8 cellular contexts compared by ENCODE assay signal in the genomic region with DNA sequence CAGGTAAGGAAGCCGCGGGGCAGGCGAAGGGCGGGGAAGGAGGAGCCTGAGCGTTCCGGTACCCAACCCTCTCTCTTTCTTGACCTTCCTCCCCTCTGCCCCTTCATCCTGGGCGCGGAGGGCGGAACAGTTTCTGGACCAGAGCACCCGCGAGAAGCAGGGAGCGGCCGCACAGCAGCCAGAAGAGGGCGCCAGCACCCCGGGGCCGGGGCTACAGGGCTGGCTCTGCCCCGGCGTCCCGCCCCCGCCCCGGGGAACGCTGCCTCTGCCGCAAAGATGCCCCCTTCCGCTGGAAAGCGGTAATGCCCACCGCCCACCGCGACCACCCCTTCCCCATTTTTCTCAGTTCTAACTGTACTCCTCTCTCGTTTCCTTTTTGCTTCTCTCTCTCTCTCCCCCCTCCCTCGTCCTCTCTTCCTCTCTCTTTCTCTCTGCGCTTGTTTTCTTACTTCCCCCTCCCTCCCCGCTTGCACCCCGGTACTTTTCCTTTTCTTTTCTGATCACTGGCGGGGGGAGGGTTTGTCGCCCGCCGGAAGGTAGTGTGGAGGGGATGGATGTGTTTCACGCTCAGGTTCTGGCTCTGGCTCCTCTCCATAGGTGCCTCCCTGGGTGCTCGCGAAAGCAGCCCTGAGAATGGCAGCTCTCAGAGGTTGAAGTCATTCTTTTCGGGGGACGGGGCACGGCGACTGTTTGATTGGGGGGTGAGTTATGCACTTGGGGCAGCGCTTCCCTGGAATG. TPM values are rescaled to one million over a fixed set of nuclear protein-coding genes. Genes with fewer than 3 reads are reported as not detected.
A peak's percentile ranks its signal among the peaks of the same experiment; 100 is the strongest.
DNase-seq lines count a peak whose midpoint lies in the region; ATAC-seq, FAIRE-seq and TF ChIP-seq lines count a peak whose summit lies in the region.

No MANE protein-coding gene starts in this region.

- peak overlapping the region; percentile 98 for H2AFZ ChIP-seq in endothelial cell of umbilical vein (ENCODE audit: low read depth, low read length)

- peak; percentile 48 for FAIRE-seq in endothelial cell of umbilical vein (lab: Jason Lieb, UNC)

- peaks cover 35% of the 10 kb centered on the region for H3K36me3 Mint-ChIP-seq in activated CD8-positive, alpha-beta memory T cell treated with anti-CD3 and anti-CD28 coated beads, Interleukin-2, amount 10 ng/mL, durations not matched to agents 7 days and 5 days

- H4K20me1 ChIP-seq in endothelial cell of umbilical vein (replicated peaks; ENCODE audit: control insufficient read depth, extremely low read depth, insufficient read depth, low read length) = no peaks in the 10 kb centered on the region

- H3K9me3 Mint-ChIP-seq in activated CD8-positive, alpha-beta memory T cell treated with anti-CD3 and anti-CD28 coated beads, Interleukin-2, amount 10 ng/mL, durations not matched to agents 7 days and 5 days (ENCODE audit: low read depth) = peaks cover 4% of the 10 kb centered on the region

- H3K79me2 ChIP-seq in endothelial cell of umbilical vein (ENCODE audit: control insufficient read depth, insufficient read depth, low read length) = no peaks in the 10 kb centered on the region

- peak; percentile 83 to 91 for TF ChIP-seq CTCF in endothelial cell of umbilical vein (IDR thresholded peaks at IDR 0.05; ENCODE audit: extremely low read depth in 1 of 2, insufficient read depth in 1 of 2, low read depth in 1 of 2, low read length in 2 of 2)

- H3K27me3 Mint-ChIP-seq in activated CD8-positive, alpha-beta memory T cell treated with anti-CD3 and anti-CD28 coated beads, Interleukin-2, amount 10 ng/mL, durations not matched to agents 7 days and 5 days = peaks cover 12% of the 10 kb centered on the region

- peaks cover 60% of the 10 kb centered on the region for H3K4me1 Mint-ChIP-seq in activated CD8-positive, alpha-beta memory T cell treated with anti-CD3 and anti-CD28 coated beads, Interleukin-2, amount 10 ng/mL, durations not matched to agents 7 days and 5 days

- dilution Hi-C loops in endothelial cell of umbilical vein (cut with MboI; ENCODE audit: extremely low pct_ligation_motif_present, low sequenced_read_pairs) = no loop called here

- no peaks in the 10 kb centered on the region for H3K36me3 ChIP-seq in endothelial cell of umbilical vein (ENCODE audit: control insufficient read depth in 2 of 2, extremely low read depth in 1 of 2, insufficient read depth in 2 of 2, low read length in 2 of 2)

- intact Hi-C loops in endothelial cell of umbilical vein (cut with micrococcal nuclease) = loop anchor here (1.0 to 2.0 kb wide), 4 partner anchors 19 to 1232 kb away; no protein-coding TSS in a partner anchor

- POLR2A ChIA-PET in endothelial cell of umbilical vein (lab: Charles Lee) = no interaction called here

- CTCF ChIA-PET in activated CD8-positive, alpha-beta memory T cell treated with anti-CD3 and anti-CD28 coated beads, Interleukin-2, amount 10 ng/mL, durations not matched to agents 7 days and 5 days (lab: Charles Lee) = interaction anchor here (0.7 to 8.8 kb wide), 31 partner anchors 10 to 267 kb away, joined by 3 to 135 read pairs (median 4); partner anchors contain the start of genes ANTXR2 and PRDM8
- CTCF ChIA-PET in endothelial cell of umbilical vein (lab: Charles Lee) = interaction anchor here (0.6 to 9.8 kb wide), 20 partner anchors 10 to 806 kb away, joined by 3 to 104 read pairs (median 6); partner anchors contain the start of gene ANTXR2

- peak overlapping the region; percentile 87 for H3K27ac Mint-ChIP-seq in activated CD8-positive, alpha-beta memory T cell treated with anti-CD3 and anti-CD28 coated beads, Interleukin-2, amount 10 ng/mL, durations not matched to agents 7 days and 5 days

- no peak for TF ChIP-seq POLR2A in endothelial cell of umbilical vein (IDR thresholded peaks at IDR 0.05; ENCODE audit: low read depth, low read length)

- H3K9me3 ChIP-seq in endothelial cell of umbilical vein (replicated peaks; ENCODE audit: control insufficient read depth, insufficient read depth, low read length) = no peaks in the 10 kb centered on the region

- no TSS peak for BruUV-seq in endothelial cell of umbilical vein (replicated peaks; lab: Mats Ljungman, UMichigan)

- ATAC-seq in GM18870 (IDR thresholded peaks at IDR 0.05; ENCODE audit: unreplicated experiment) = peak; percentile 81
- peak; percentile 92 for ATAC-seq in HG03103 (IDR thresholded peaks at IDR 0.05; ENCODE audit: low read depth, unreplicated experiment)
- ATAC-seq in activated CD8-positive, alpha-beta memory T cell treated with anti-CD3 and anti-CD28 coated beads, Interleukin-2, amount 10 ng/mL, durations not matched to agents 7 days and 5 days = peak; percentile 92

- H3K9ac ChIP-seq in endothelial cell of umbilical vein (replicated peaks; ENCODE audit: extremely low read depth, insufficient read depth, low read length) = peak overlapping the region; percentile 57

- DNase-seq in AG08395 (ENCODE audit: low spot score) (peak; percentile 91), NCI-H510A treated with DMSO at 0.1 percent for 48 hours (lab: John Stamatoyannopoulos, UW) (peak; percentile 55), endothelial cell of umbilical vein (ENCODE audit: low read depth, low spot score) (peak; percentile 58), mucosa of gallbladder (ENCODE audit: low spot score) (peak; percentile 84)
- peak; percentile 96 for DNase-seq in activated CD8-positive, alpha-beta memory T cell treated with anti-CD3 and anti-CD28 coated beads, Interleukin-2, amount 10 ng/mL, durations not matched to agents 7 days and 5 days
- peak; percentile 92 for DNase-seq in stimulated activated CD8-positive, alpha-beta memory T cell treated with anti-CD3 and anti-CD28 coated beads, Interleukin-4, amount 100 ng/mL, for 24 hours (ENCODE audit: low read depth)

- H3K9me1 ChIP-seq in endothelial cell of umbilical vein (replicated peaks; ENCODE audit: control insufficient read depth, extremely low read depth, insufficient read depth, low read length) = no peaks in the 10 kb centered on the region

- peak overlapping the region; percentile 93 for H3K4me2 ChIP-seq in endothelial cell of umbilical vein (ENCODE audit: insufficient read depth, low read length)

- peak overlapping the region; percentile 56 to 99 (median 68) for H3K4me3 ChIP-seq in endothelial cell of umbilical vein (replicated peaks in 1 of 3; ENCODE audit: insufficient read depth in 1 of 3, low read depth in 1 of 3, low read length in 3 of 3)

- peaks cover 27% of the 10 kb centered on the region for H3K4me1 ChIP-seq in endothelial cell of umbilical vein (ENCODE audit: control insufficient read depth, extremely low read depth, insufficient read depth, low read length)

- H3K4me3 Mint-ChIP-seq in activated CD8-positive, alpha-beta memory T cell treated with anti-CD3 and anti-CD28 coated beads, Interleukin-2, amount 10 ng/mL, durations not matched to agents 7 days and 5 days = peak overlapping the region; percentile 96

- no peak overlapping the region for H3K27ac ChIP-seq in endothelial cell of umbilical vein (ENCODE audit: insufficient read depth, low read depth, low read length)

- H3K27me3 ChIP-seq in endothelial cell of umbilical vein (ENCODE audit: control insufficient read depth in 2 of 2, insufficient read depth in 2 of 2, low read length in 2 of 2) = peaks cover 43 to 48% of the 10 kb centered on the region in 2 experiments

TF ChIP-seq in endothelial cell of umbilical vein, 7 proteins besides CTCF, POLR2A, EP300 and RAD21:
- TF ChIP-seq GATA2 (IDR thresholded peaks at IDR 0.05; ENCODE audit: insufficient read depth, insufficient read length, low read depth, low read length) (no peak), EZH2 (IDR thresholded peaks at IDR 0.05; ENCODE audit: borderline replicate concordance, low read depth, low read length, severe bottlenecking) (no peak), MYC (IDR thresholded peaks at IDR 0.05; ENCODE audit: low read depth, low read length) (no peak), FOS (IDR thresholded peaks at IDR 0.05; ENCODE audit: borderline replicate concordance, insufficient read depth, low read length) (no peak), POLR2AphosphoS5 (IDR thresholded peaks at IDR 0.05; ENCODE audit: insufficient read depth, low read depth, low read length) (no peak), JUN (IDR thresholded peaks at IDR 0.05; ENCODE audit: borderline replicate concordance, insufficient read depth, insufficient read length, low read depth) (no peak)
- TF ChIP-seq, protein P1, sequence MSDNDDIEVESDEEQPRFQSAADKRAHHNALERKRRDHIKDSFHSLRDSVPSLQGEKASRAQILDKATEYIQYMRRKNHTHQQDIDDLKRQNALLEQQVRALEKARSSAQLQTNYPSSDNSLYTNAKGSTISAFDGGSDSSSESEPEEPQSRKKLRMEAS (IDR thresholded peaks at IDR 0.05; ENCODE audit: insufficient read depth, insufficient read length) = no peak

RNA-seq across cellular contexts. Expression of gene PRDM8, which starts 13.1 kb away (rescaled TPM):
- 10 to 100 TPM; 21.7 to 32.5 TPM for total RNA-seq in activated CD8-positive, alpha-beta memory T cell treated with anti-CD3 and anti-CD28 coated beads, Interleukin-2, amount 10 ng/mL, durations not matched to agents 7 days and 5 days
- 0.42 and 0.82 TPM in 2 replicates for total RNA-seq in endothelial cell of umbilical vein
- 0.28 and 0.67 TPM in 2 replicates for polyA plus RNA-seq in endothelial cell of umbilical vein
- 0.34 TPM in 2 replicates for polyA plus RNA-seq in endothelial cell of umbilical vein (2011; cell fraction: cytosol; rRNA removed)
- 2.3 and 2.5 TPM in 2 replicates for polyA plus RNA-seq in endothelial cell of umbilical vein (2011; cell fraction: nucleus; rRNA removed)
- 1.2 TPM in 2 replicates for polyA plus RNA-seq in endothelial cell of umbilical vein (2012)
- polyA minus RNA-seq in endothelial cell of umbilical vein = 0.22 and 0.34 TPM in 2 replicates
- not detected for polyA minus RNA-seq in endothelial cell of umbilical vein (2011; cell fraction: cytosol; rRNA and poly(A)+ RNA removed)
- polyA minus RNA-seq in endothelial cell of umbilical vein (2011; cell fraction: nucleus; rRNA and poly(A)+ RNA removed) = 1.3 and 1.9 TPM in 2 replicates
- 4.1 TPM for total RNA-seq in mucosa of gallbladder
